Comparison of ENCODE assay signal across 16 cellular contexts in the genomic region with DNA sequence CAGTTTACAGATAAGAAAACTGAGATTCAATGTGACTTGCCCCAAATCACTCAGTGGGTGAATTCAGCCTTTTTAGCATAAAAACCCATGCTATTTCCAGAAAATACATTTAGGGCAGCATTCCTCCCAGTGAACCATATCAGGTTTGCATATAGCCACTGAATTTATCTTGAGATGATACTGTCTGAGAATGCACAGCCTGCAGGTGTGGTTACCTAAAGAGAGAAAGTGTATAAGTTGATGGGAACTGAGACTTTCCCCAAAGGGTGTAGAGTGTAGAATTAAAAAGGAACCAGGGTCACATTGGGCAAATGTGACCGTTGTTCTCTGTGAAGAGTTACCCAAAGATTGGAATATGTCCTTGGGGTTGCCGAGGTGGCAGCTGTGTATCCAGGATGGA.
"Had no signal": no experiment of that assay in that cellular context is flagged by ENCODE, and none has a peak within 500 bp of the region (broad histone marks: within the 10 kb centered on the region; RNA-seq: fewer than 3 reads in every experiment).

No MANE protein-coding gene starts in this region.

- DNase-seq: effector memory CD4-positive, alpha-beta T cell; gastrocnemius medialis; glutamatergic neuron; islet precursor cell; left ventricle myocardium inferior; lower lobe of right lung; natural killer cell; posterior cingulate gyrus; sigmoid colon; stimulated activated naive CD4-positive, alpha-beta T cell; stomach; substantia nigra; transverse colon had no signal

- H3K36me3 ChIP-seq: esophagus muscularis mucosa, gastrocnemius medialis, left ventricle myocardium inferior, lower lobe of right lung, sigmoid colon, stomach, thoracic aorta, transverse colon had no signal

- H3K27me3 ChIP-seq: esophagus muscularis mucosa, gastrocnemius medialis, sigmoid colon, stomach, transverse colon had no signal

- H3K27ac ChIP-seq: esophagus muscularis mucosa, gastrocnemius medialis, left ventricle myocardium inferior, lower lobe of right lung, sigmoid colon, stomach, thoracic aorta, transverse colon had no signal

- H3K4me1 ChIP-seq: esophagus muscularis mucosa, gastrocnemius medialis, left ventricle myocardium inferior, lower lobe of right lung, sigmoid colon, stomach had no signal

- H3K4me3 ChIP-seq: esophagus muscularis mucosa, gastrocnemius medialis, left ventricle myocardium inferior, lower lobe of right lung, sigmoid colon, skin epidermis, stomach, thoracic aorta, transverse colon had no signal

- ATAC-seq: gastrocnemius medialis, lower lobe of right lung, natural killer cell had no signal

- H3K9me3 ChIP-seq: esophagus muscularis mucosa, gastrocnemius medialis, left ventricle myocardium inferior, lower lobe of right lung, sigmoid colon, stomach, thoracic aorta, transverse colon had no signal
